Comparison of ENCODE assay signal across 1 cellular context in genomic region chr22:44188986-44189630, GRCh38.
TF ChIP-seq lines count a peak whose summit lies in the region.

No MANE protein-coding gene starts in this region.

TF ChIP-seq in GM12878, 131 proteins besides CTCF, POLR2A, EP300 and RAD21:
- TF ChIP-seq, protein P1, sequence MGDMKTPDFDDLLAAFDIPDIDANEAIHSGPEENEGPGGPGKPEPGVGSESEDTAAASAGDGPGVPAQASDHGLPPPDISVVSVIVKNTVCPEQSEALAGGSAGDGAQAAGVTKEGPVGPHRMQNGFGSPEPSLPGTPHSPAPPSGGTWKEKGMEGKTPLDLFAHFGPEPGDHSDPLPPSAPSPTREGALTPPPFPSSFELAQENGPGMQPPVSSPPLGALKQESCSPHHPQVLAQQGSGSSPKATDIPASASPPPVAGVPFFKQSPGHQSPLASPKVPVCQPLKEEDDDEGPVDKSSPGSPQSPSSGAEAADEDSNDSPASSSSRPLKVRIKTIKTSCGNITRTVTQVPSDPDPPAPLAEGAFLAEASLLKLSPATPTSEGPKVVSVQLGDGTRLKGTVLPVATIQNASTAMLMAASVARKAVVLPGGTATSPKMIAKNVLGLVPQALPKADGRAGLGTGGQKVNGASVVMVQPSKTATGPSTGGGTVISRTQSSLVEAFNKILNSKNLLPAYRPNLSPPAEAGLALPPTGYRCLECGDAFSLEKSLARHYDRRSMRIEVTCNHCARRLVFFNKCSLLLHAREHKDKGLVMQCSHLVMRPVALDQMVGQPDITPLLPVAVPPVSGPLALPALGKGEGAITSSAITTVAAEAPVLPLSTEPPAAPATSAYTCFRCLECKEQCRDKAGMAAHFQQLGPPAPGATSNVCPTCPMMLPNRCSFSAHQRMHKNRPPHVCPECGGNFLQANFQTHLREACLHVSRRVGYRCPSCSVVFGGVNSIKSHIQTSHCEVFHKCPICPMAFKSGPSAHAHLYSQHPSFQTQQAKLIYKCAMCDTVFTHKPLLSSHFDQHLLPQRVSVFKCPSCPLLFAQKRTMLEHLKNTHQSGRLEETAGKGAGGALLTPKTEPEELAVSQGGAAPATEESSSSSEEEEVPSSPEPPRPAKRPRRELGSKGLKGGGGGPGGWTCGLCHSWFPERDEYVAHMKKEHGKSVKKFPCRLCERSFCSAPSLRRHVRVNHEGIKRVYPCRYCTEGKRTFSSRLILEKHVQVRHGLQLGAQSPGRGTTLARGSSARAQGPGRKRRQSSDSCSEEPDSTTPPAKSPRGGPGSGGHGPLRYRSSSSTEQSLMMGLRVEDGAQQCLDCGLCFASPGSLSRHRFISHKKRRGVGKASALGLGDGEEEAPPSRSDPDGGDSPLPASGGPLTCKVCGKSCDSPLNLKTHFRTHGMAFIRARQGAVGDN (IDR thresholded peaks at IDR 0.05) = no peak
- TF ChIP-seq HCFC1 (IDR thresholded peaks at IDR 0.05; ENCODE audit: low read length) = no peak
